8 cellular contexts compared by ENCODE assay signal in the genomic region with DNA sequence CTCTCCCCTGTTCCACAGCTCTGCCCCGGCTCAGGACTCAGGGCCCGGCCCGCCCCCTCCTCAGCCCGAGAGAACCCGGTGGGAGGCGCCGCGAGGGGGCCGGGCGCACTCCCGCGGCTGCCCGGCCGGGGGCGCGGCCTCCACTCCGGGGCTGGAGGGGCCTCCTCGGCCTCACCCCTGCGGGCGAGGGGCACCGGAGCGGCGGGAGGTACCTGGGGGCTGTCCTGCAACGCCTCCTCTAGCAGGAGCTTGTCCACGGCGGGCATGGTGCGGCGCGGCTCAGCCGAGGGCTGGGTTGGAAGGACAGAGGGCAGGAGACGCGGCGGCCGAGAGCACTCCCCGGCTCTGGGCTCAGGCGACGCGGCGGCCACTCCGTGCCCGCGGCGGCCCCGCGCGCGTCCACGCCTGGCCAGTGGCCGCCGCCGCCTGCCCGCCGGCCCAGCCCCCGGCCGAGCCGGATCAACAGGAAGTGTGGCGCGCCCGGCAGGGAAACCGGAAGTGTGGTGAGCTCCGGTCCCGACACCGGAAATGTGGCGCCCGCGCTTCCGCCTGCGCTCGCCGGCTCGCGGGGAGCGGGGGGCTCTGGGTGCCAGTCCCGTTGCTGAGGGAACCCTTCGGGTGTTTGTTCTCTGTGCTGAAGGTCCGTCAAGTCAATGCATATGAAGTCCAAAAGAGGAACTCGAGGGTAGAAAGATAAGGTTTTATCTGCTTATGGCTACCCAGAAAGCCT. TPM values are rescaled to one million over a fixed set of nuclear protein-coding genes. Genes with fewer than 3 reads are reported as not detected.
A peak's percentile ranks its signal among the peaks of the same experiment; 100 is the strongest.
DNase-seq lines count a peak whose midpoint lies in the region; ATAC-seq and TF ChIP-seq lines count a peak whose summit lies in the region.

A gene with protein sequence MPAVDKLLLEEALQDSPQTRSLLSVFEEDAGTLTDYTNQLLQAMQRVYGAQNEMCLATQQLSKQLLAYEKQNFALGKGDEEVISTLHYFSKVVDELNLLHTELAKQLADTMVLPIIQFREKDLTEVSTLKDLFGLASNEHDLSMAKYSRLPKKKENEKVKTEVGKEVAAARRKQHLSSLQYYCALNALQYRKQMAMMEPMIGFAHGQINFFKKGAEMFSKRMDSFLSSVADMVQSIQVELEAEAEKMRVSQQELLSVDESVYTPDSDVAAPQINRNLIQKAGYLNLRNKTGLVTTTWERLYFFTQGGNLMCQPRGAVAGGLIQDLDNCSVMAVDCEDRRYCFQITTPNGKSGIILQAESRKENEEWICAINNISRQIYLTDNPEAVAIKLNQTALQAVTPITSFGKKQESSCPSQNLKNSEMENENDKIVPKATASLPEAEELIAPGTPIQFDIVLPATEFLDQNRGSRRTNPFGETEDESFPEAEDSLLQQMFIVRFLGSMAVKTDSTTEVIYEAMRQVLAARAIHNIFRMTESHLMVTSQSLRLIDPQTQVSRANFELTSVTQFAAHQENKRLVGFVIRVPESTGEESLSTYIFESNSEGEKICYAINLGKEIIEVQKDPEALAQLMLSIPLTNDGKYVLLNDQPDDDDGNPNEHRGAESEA (minus strand): TSS at position 428 of the 730 bp plus-strand sequence. CDS start 162 bp downstream, at position 266.

- peak within 1 kb of the TSS; percentile 86 for H3K4me3 Mint-ChIP-seq in GM23338
- H3K4me3 Mint-ChIP-seq in natural killer cell, result peak within 1 kb of the TSS; percentile 93

- peak; percentile 88 for ATAC-seq in GM23338
- peak; percentile 81 to 85 (median 85) for ATAC-seq in natural killer cell

- POLR2A ChIA-PET in RWPE1 (lab: Yijun Ruan, JAX; ENCODE audit: low non-redundant PET), result interaction anchor here (0.6 kb wide), 2 partner anchors 42 to 1269 kb away, joined by 3 to 4 read pairs; no protein-coding TSS in a partner anchor

- H4K20me1 ChIP-seq in DOHH2 (ENCODE audit: control insufficient read depth, insufficient read depth, low read depth, low read length) (no peaks in the 10 kb centered on the region), GM23338 (replicated peaks; ENCODE audit: insufficient read depth) (no peaks in the 10 kb centered on the region)

- peak; percentile 50 for TF ChIP-seq CTCF in DOHH2 (IDR thresholded peaks at IDR 0.05; ENCODE audit: low read depth, low read length, poor library complexity, severe bottlenecking)
- TF ChIP-seq CTCF in GM23338 (conservative IDR thresholded peaks at IDR 0.05; ENCODE audit: low read depth in 2 of 2), result peak; percentile 9 to 24; a peak in 2 of 4 replicates
- TF ChIP-seq CTCF in RWPE1 (conservative IDR thresholded peaks at IDR 0.05; ENCODE audit: low read depth), result peak; percentile 51
- TF ChIP-seq CTCF in natural killer cell (IDR thresholded peaks at IDR 0.05), result peak; percentile 39

- H3K9me3 ChIP-seq in DOHH2 (ENCODE audit: control insufficient read depth, insufficient read depth, low read length), result no peaks in the 10 kb centered on the region

- H3K79me2 ChIP-seq in DOHH2 (ENCODE audit: control insufficient read depth, low read length), result peaks cover 34% of the 10 kb centered on the region
- peaks cover 31% of the 10 kb centered on the region for H3K79me2 ChIP-seq in GM23338 (replicated peaks; ENCODE audit: insufficient read depth)

- peaks cover 17% of the 10 kb centered on the region for H3K4me1 Mint-ChIP-seq in GM23338
- peaks cover 41 to 43% of the 10 kb centered on the region in 2 donors for H3K4me1 Mint-ChIP-seq in natural killer cell

- no peaks in the 10 kb centered on the region for H3K9me3 Mint-ChIP-seq in GM23338
- H3K9me3 Mint-ChIP-seq in natural killer cell, result no peaks in the 10 kb centered on the region

- H3K4me2 ChIP-seq in DOHH2 (ENCODE audit: low read length) (peak within 1 kb of the TSS; percentile 94), GM23338 (peak within 1 kb of the TSS; percentile 92)

- DNase-seq in GM23338 (ENCODE audit: low spot score) (peak; percentile 91), LoVo (ENCODE audit: low spot score) (peak; percentile 97), RWPE1 (ENCODE audit: low spot score) (peak; percentile 91), fibroblast of peridontal ligament (ENCODE audit: extremely low read depth) (peak; percentile 83), natural killer cell (peak; percentile 68)
- DNase-seq in activated T-helper 9 cell treated with anti-CD3 and anti-CD28 coated beads, Interleukin-2, amount 50 U/mL, for 16 hours (ENCODE audit: low read depth), result peak; percentile 72
- peak; percentile 76 for DNase-seq in stimulated activated naive CD4-positive, alpha-beta T cell treated with Interleukin-2 at 50 U/mL for 16 hours (lab: John Stamatoyannopoulos, UW)

- intact Hi-C loops in natural killer cell (cut with micrococcal nuclease), result loop anchor here (5.0 kb wide), 1 partner anchor 96 kb away; a partner anchor contains a TSS

- H3K27me3 Mint-ChIP-seq in GM23338 (ENCODE audit: insufficient read depth, low read depth, poor library complexity) (no peaks in the 10 kb centered on the region), natural killer cell (ENCODE audit: low read depth in 2 of 2) (no peaks in the 10 kb centered on the region)

- H2AFZ ChIP-seq in GM23338, result peak within 1 kb of the TSS; percentile 92

- H3K9me2 ChIP-seq in DOHH2 (replicated peaks; ENCODE audit: control insufficient read depth, low read length), result no peaks in the 10 kb centered on the region
- H3K9me2 ChIP-seq in GM23338 (ENCODE audit: insufficient read depth), result no peaks in the 10 kb centered on the region

- peak within 1 kb of the TSS; percentile 93 for H3K4me3 ChIP-seq in DOHH2 (ENCODE audit: low read length)
- peak within 1 kb of the TSS; percentile 88 for H3K4me3 ChIP-seq in GM23338

- peak within 1 kb of the TSS; percentile 38 for H3K27ac ChIP-seq in DOHH2 (ENCODE audit: low read depth, low read length)
- H3K27ac ChIP-seq in GM23338 (ENCODE audit: low read depth), result peak within 1 kb of the TSS; percentile 72; the same call in 1 of the 2 replicates
- H3K27ac ChIP-seq in RWPE1, result peak within 1 kb of the TSS; percentile 85

- H3K36me3 Mint-ChIP-seq in GM23338 (ENCODE audit: low read depth) (no peaks in the 10 kb centered on the region), natural killer cell (no peaks in the 10 kb centered on the region)

- CTCF ChIA-PET in RWPE1 (lab: Yijun Ruan, JAX), result interaction anchor here (0.6 to 1.7 kb wide), 5 partner anchors 32 to 422 kb away, joined by 3 to 5 read pairs (median 3); a partner anchor contains a TSS

- H3K36me3 ChIP-seq in DOHH2 (ENCODE audit: control insufficient read depth, low read length) (peaks cover 9% of the 10 kb centered on the region), GM23338 (ENCODE audit: insufficient read depth) (no peaks in the 10 kb centered on the region)

- H3K4me1 ChIP-seq in DOHH2 (ENCODE audit: control insufficient read depth, low read length) (peaks cover 55% of the 10 kb centered on the region), GM23338 (ENCODE audit: insufficient read depth) (peaks cover 9% of the 10 kb centered on the region)

- H3K27me3 ChIP-seq in DOHH2 (ENCODE audit: control insufficient read depth, low read length) (no peaks in the 10 kb centered on the region), GM23338 (ENCODE audit: insufficient read depth) (no peaks in the 10 kb centered on the region)

- H3F3A ChIP-seq in DOHH2 (ENCODE audit: control insufficient read depth, insufficient read depth) (no peaks in the 10 kb centered on the region; the same call in 1 of the 2 replicates), GM23338 (replicated peaks; ENCODE audit: low read depth) (no peaks in the 10 kb centered on the region)

- H3K27ac Mint-ChIP-seq in GM23338 (no peak within 1 kb of the TSS), natural killer cell (peak within 1 kb of the TSS; percentile 85 to 86)

TF ChIP-seq in GM23338, 12 proteins besides CTCF, POLR2A, EP300 and RAD21 (continues in another document):
- TF ChIP-seq ZNF331 (CRISPR knock-in tag; IDR thresholded peaks at IDR 0.05; ENCODE audit: low read depth) (no peak), POLR2AphosphoS5 (IDR thresholded peaks at IDR 0.05; ENCODE audit: low read depth) (peak; percentile 87), CREB1 (CRISPR knock-in tag; IDR thresholded peaks at IDR 0.05; ENCODE audit: low read depth) (no peak)
- TF ChIP-seq, protein P1, sequence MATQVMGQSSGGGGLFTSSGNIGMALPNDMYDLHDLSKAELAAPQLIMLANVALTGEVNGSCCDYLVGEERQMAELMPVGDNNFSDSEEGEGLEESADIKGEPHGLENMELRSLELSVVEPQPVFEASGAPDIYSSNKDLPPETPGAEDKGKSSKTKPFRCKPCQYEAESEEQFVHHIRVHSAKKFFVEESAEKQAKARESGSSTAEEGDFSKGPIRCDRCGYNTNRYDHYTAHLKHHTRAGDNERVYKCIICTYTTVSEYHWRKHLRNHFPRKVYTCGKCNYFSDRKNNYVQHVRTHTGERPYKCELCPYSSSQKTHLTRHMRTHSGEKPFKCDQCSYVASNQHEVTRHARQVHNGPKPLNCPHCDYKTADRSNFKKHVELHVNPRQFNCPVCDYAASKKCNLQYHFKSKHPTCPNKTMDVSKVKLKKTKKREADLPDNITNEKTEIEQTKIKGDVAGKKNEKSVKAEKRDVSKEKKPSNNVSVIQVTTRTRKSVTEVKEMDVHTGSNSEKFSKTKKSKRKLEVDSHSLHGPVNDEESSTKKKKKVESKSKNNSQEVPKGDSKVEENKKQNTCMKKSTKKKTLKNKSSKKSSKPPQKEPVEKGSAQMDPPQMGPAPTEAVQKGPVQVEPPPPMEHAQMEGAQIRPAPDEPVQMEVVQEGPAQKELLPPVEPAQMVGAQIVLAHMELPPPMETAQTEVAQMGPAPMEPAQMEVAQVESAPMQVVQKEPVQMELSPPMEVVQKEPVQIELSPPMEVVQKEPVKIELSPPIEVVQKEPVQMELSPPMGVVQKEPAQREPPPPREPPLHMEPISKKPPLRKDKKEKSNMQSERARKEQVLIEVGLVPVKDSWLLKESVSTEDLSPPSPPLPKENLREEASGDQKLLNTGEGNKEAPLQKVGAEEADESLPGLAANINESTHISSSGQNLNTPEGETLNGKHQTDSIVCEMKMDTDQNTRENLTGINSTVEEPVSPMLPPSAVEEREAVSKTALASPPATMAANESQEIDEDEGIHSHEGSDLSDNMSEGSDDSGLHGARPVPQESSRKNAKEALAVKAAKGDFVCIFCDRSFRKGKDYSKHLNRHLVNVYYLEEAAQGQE (IDR thresholded peaks at IDR 0.05; ENCODE audit: unreplicated experiment), result no peak

RNA-seq across cellular contexts. Expression of the gene that starts here (rescaled TPM):
- 15.1 and 17.4 TPM in 2 replicates for total RNA-seq in GM23338 (2014; rRNA removed; shearing (Covaris generic))
- 6.2 and 9.3 TPM in 2 replicates for polyA plus RNA-seq in GM23338 (2016; fragmentation: Nextera tagmentation; extraction: Ambion mirVana)
- 10 to 100 TPM; 56.0 to 65.9 (median 64.2) TPM for total RNA-seq in natural killer cell

Comparison
In these comparisons a context has a peak if more than half of its experiments do, and no peak if none do; other contexts are left out.
1. Peak in every context shown above with its lines: DNase-seq, ATAC-seq, H3K4me3 ChIP-seq and H3K27ac ChIP-seq.